8 cellular contexts compared by ENCODE assay signal in the genomic region with DNA sequence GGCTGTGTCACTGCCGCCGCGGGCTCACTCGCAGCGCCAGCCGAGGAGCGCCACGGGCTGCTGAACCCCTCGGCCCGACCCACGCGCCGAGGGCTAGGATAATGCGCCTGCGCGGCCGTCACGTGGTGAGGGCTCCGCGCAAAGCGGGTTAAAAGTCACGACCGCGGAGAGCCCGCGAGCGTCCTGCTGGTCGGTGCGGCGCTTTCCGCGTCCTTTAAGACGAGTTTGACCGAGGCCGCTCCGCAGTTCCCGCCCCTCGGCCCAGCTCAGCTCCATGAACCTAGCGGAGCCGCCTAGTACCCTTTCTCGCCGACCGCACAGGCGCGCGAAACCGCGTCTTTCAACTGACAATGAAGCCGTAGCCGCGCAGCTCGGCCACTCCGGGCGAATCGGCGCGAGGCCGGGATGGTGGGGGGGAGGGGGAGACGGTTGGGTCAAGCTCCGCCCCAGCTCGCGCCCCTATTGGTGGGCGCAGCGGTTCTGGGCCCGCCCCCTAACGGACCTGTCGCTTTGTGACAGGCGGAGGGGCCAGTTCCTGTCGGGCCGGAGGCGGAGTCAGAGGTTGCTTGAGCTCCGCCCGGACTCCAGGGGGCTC. TPM values are rescaled to one million over a fixed set of nuclear protein-coding genes. Genes with fewer than 3 reads are reported as not detected.
DNase-seq lines count a peak whose midpoint lies in the region; ATAC-seq and TF ChIP-seq lines count a peak whose summit lies in the region.

No MANE protein-coding gene starts in this region.

- intact Hi-C loops in CD14-positive monocyte (cut with micrococcal nuclease), result loop anchor here (10.0 kb wide), 1 partner anchor 297 kb away; no protein-coding TSS in a partner anchor
- intact Hi-C loops in dendritic cell treated with granulocyte-macrophage colony-stimulating factor and Interleukin-4, amounts not matched to agents 40 ng/mL and 50 ng/mL, for 4 days (cut with micrococcal nuclease), result loop anchor here (5.0 kb wide), 2 partner anchors 305 to 575 kb away; a partner anchor contains a TSS
- intact Hi-C loops in left lung (cut with DNase I), result no loop called here

- no peaks in the 10 kb centered on the region for H3K9me3 ChIP-seq in left lung

- H3K4me3 ChIP-seq in left lung, result peak overlapping the region; percentile 92 to 93

- H3K36me3 Mint-ChIP-seq in CD14-positive monocyte, result no peaks in the 10 kb centered on the region
- H3K36me3 Mint-ChIP-seq in dendritic cell treated with granulocyte-macrophage colony-stimulating factor and Interleukin-4, amounts not matched to agents 40 ng/mL and 50 ng/mL, for 4 days (ENCODE audit: low read depth), result peaks cover 18% of the 10 kb centered on the region

- H3K4me1 Mint-ChIP-seq in CD14-positive monocyte, result peaks cover 24% of the 10 kb centered on the region
- H3K4me1 Mint-ChIP-seq in dendritic cell treated with granulocyte-macrophage colony-stimulating factor and Interleukin-4, amounts not matched to agents 40 ng/mL and 50 ng/mL, for 4 days (ENCODE audit: low read depth), result peaks cover 12% of the 10 kb centered on the region

- DNase-seq in CD14-positive monocyte (ENCODE audit: low spot score), result peak; percentile 99
- peak; percentile 89 for DNase-seq in NCI-H748 treated with DMSO at 0.1 percent for 48 hours (lab: John Stamatoyannopoulos, UW)
- peak; percentile 98 for DNase-seq in activated CD4-positive, alpha-beta T cell treated with anti-CD3 and anti-CD28 coated beads, Interleukin-2, amount 50 U/mL, for 4 hours
- DNase-seq in left lung, result peak; percentile 99
- peak; percentile 99 for DNase-seq in stimulated activated CD4-positive, alpha-beta T cell treated with anti-CD3 and anti-CD28 coated beads, Interleukin-2, amount 100 ng/mL, for 4 hours (ENCODE audit: low read depth)

- H3K27ac Mint-ChIP-seq in CD14-positive monocyte, result peak overlapping the region; percentile 98 to 100 (median 99)
- H3K27ac Mint-ChIP-seq in dendritic cell treated with granulocyte-macrophage colony-stimulating factor and Interleukin-4, amounts not matched to agents 40 ng/mL and 50 ng/mL, for 4 days, result peak overlapping the region; percentile 97

- no peak for TF ChIP-seq CTCF in CD14-positive monocyte (IDR thresholded peaks at IDR 0.05)
- peak in 1 of 2 donors; percentile 30 for TF ChIP-seq CTCF in left lung (IDR thresholded peaks at IDR 0.05)

- ATAC-seq in GM19397 (IDR thresholded peaks at IDR 0.05; ENCODE audit: unreplicated experiment) (peak; percentile 86), HG03565 (IDR thresholded peaks at IDR 0.05; ENCODE audit: unreplicated experiment) (peak; percentile 81), left lung (peak; percentile 94)

- peak overlapping the region; percentile 97 to 98 for H3K27ac ChIP-seq in left lung

- H3K36me3 ChIP-seq in left lung, result no peaks in the 10 kb centered on the region

- H3K27me3 Mint-ChIP-seq in CD14-positive monocyte (ENCODE audit: low read depth in 3 of 3), result no peaks in the 10 kb centered on the region
- H3K27me3 Mint-ChIP-seq in dendritic cell treated with granulocyte-macrophage colony-stimulating factor and Interleukin-4, amounts not matched to agents 40 ng/mL and 50 ng/mL, for 4 days, result no peaks in the 10 kb centered on the region

- peak overlapping the region; percentile 97 to 99 for H3K4me3 Mint-ChIP-seq in CD14-positive monocyte
- peak overlapping the region; percentile 94 for H3K4me3 Mint-ChIP-seq in dendritic cell treated with granulocyte-macrophage colony-stimulating factor and Interleukin-4, amounts not matched to agents 40 ng/mL and 50 ng/mL, for 4 days

- peaks cover 21 to 43% of the 10 kb centered on the region in 2 donors for H3K4me1 ChIP-seq in left lung

- H3K27me3 ChIP-seq in left lung, result no peaks in the 10 kb centered on the region

- no peaks in the 10 kb centered on the region for H3K9me3 Mint-ChIP-seq in CD14-positive monocyte
- H3K9me3 Mint-ChIP-seq in dendritic cell treated with granulocyte-macrophage colony-stimulating factor and Interleukin-4, amounts not matched to agents 40 ng/mL and 50 ng/mL, for 4 days, result no peaks in the 10 kb centered on the region

RNA-seq across cellular contexts. Expression of a gene that starts 0.6 kb away (rescaled TPM):
- polyA plus RNA-seq in CD14-positive monocyte, result 10 to 100 TPM; 86.3 to 97.0 TPM
- total RNA-seq in left lung, result 100 to 1,000 TPM; 127 to 139 TPM

Comparison
In these comparisons a context has a peak if more than half of its experiments do, and no peak if none do; other contexts are left out.
1. Peak in every context shown above with its lines: DNase-seq, ATAC-seq, H3K4me3 ChIP-seq and H3K27ac ChIP-seq.
2. intact Hi-C loops: an anchor here in CD14-positive monocyte (10.0 kb wide) and dendritic cell treated with granulocyte-macrophage colony-stimulating factor and Interleukin-4, amounts not matched to agents 40 ng/mL and 50 ng/mL, for 4 days (5.0 kb wide); none called in left lung.